In genomic region chr1:1892079-1892762, GRCh38 we compare ENCODE assay signal across 8 cellular contexts. TPM values are rescaled to one million over a fixed set of nuclear protein-coding genes. Genes with fewer than 3 reads are reported as not detected.
A peak's percentile ranks its signal among the peaks of the same experiment; 100 is the strongest.
DNase-seq lines count a peak whose midpoint lies in the region; ATAC-seq and TF ChIP-seq lines count a peak whose summit lies in the region.

No MANE protein-coding gene starts in this region.

- H3K9ac ChIP-seq in KMS-11: peak overlapping the region; percentile 76
- H3K9ac ChIP-seq in mucosa of rectum (ENCODE audit: low read depth in 1 of 2, low read length in 2 of 2): peak overlapping the region; percentile 73 to 94

- H3K79me2 ChIP-seq in KMS-11 (ENCODE audit: insufficient read depth, low read depth): peaks cover 39% of the 10 kb centered on the region

- H3K36me3 ChIP-seq in A673 (ENCODE audit: insufficient read depth, low read length, poor library complexity, severe bottlenecking): no peaks in the 10 kb centered on the region
- no peaks in the 10 kb centered on the region for H3K36me3 ChIP-seq in KMS-11 (ENCODE audit: insufficient read depth)
- no peaks in the 10 kb centered on the region for H3K36me3 ChIP-seq in mucosa of rectum (ENCODE audit: control insufficient read depth in 2 of 2, insufficient read depth in 2 of 2, low read length in 2 of 2)

- H3K4me1 ChIP-seq in A673 (ENCODE audit: insufficient read depth, low read length, poor library complexity, severe bottlenecking) (peaks cover 37% of the 10 kb centered on the region), KMS-11 (ENCODE audit: low read depth, poor library complexity, severe bottlenecking) (peaks cover 74% of the 10 kb centered on the region), mucosa of rectum (ENCODE audit: control insufficient read depth in 2 of 2, insufficient read depth in 2 of 2, low read length in 2 of 2) (peaks cover 55% of the 10 kb centered on the region in 2 donors)

- POLR2A ChIA-PET in A673 (lab: Charles Lee; ENCODE audit: low non-redundant PET): no interaction called here

- peak overlapping the region; percentile 88 for H3K4me2 ChIP-seq in KMS-11

- ATAC-seq in HG02840 (IDR thresholded peaks at IDR 0.05; ENCODE audit: low FRiP score, unreplicated experiment) (no peak), GM18861 (IDR thresholded peaks at IDR 0.05; ENCODE audit: unreplicated experiment) (no peak)

- no TSS peak for BruUV-seq in A673 (replicated peaks; lab: Mats Ljungman, UMichigan)

- H2AFZ ChIP-seq in KMS-11 (ENCODE audit: low read depth): peak overlapping the region; percentile 47; the same call in 1 of the 2 replicates

- CTCF ChIA-PET in A673 (lab: Charles Lee): no interaction called here

- TF ChIP-seq CTCF in A673 (conservative IDR thresholded peaks at IDR 0.05; ENCODE audit: low read depth, low read length) (no peak), KMS-11 (conservative IDR thresholded peaks at IDR 0.05; ENCODE audit: low read depth, low read length) (no peak), cardiac fibroblast (IDR thresholded peaks at IDR 0.05; ENCODE audit: low read depth, low read length) (no peak)

- H3K4me3 ChIP-seq in A673 (ENCODE audit: low read depth, low read length, poor library complexity, severe bottlenecking) (peak overlapping the region; percentile 88), KMS-11 (IDR thresholded peaks at IDR 0.05; ENCODE audit: insufficient read depth, low read depth, low read length) (peak overlapping the region; percentile 20), cardiac fibroblast (replicated peaks in 1 of 2; ENCODE audit: low read depth in 2 of 2, low read length in 2 of 2) (peak overlapping the region; percentile 59 to 83), mucosa of rectum (ENCODE audit: low read length in 2 of 2) (peak overlapping the region; percentile 79 to 85)

- no peaks in the 10 kb centered on the region for H3K9me3 ChIP-seq in A673 (ENCODE audit: low read depth, low read length, poor library complexity, severe bottlenecking)
- H3K9me3 ChIP-seq in mucosa of rectum (ENCODE audit: control insufficient read depth in 2 of 2, low read length in 2 of 2): no peaks in the 10 kb centered on the region

- intact Hi-C loops in A673 (cut with micrococcal nuclease; ENCODE audit: unreplicated experiment): no loop called here

- in situ Hi-C loops in ACHN (cut with HindIII; ENCODE audit: low pct_ligation_motif_present, low pct_unique_long_range_greater_than_20kb, low sequenced_read_pairs): no loop called here

- DNase-seq in A673 (ENCODE audit: low spot score) (no peak), cardiac fibroblast (ENCODE audit: low read depth in 2 of 2) (no peak), SKM-1 (lab: John Stamatoyannopoulos, UW; ENCODE audit: unreplicated experiment) (no peak), ACHN (no peak)

- H3K27ac ChIP-seq in A673 (ENCODE audit: low read depth, low read length, poor library complexity, severe bottlenecking): peak overlapping the region; percentile 91
- H3K27ac ChIP-seq in KMS-11: peak overlapping the region; percentile 58
- H3K27ac ChIP-seq in mucosa of rectum (ENCODE audit: low read depth in 2 of 2, low read length in 2 of 2): peak overlapping the region; percentile 88 to 94

- peaks cover 23% of the 10 kb centered on the region for H4K20me1 ChIP-seq in KMS-11 (ENCODE audit: insufficient read depth)

- H3K27me3 ChIP-seq in A673 (replicated peaks; ENCODE audit: insufficient read depth, low read depth, low read length, poor library complexity) (no peaks in the 10 kb centered on the region), KMS-11 (ENCODE audit: insufficient read depth, low read depth) (no peaks in the 10 kb centered on the region), mucosa of rectum (ENCODE audit: control insufficient read depth in 2 of 2, insufficient read depth in 2 of 2, low read length in 2 of 2) (peaks cover 0 to 2% of the 10 kb centered on the region in 2 donors)

RNA-seq across cellular contexts. Expression of gene GNB1, which starts 1.3 kb away (rescaled TPM):
- total RNA-seq in A673 (2021): 610 and 611 TPM in 2 replicates

RNA-seq across cellular contexts. Expression of gene CALML6, which starts 22.8 kb away (rescaled TPM):
- 0.28 TPM in 1 of 2 replicates, not detected in the other for total RNA-seq in A673 (2021)

RNA-seq across cellular contexts. Expression of gene TMEM52, which starts 26.9 kb away (rescaled TPM):
- 4.1 and 10.3 TPM in 2 replicates for total RNA-seq in A673 (2021)

Comparison
In these comparisons a context has a peak if more than half of its experiments do, and no peak if none do; other contexts are left out.
1. H3K4me3 ChIP-seq: peak in every context shown above with its lines; median percentile 88 in A673; 82 in mucosa of rectum; 71 in cardiac fibroblast; 20 in KMS-11.